In the genomic region with DNA sequence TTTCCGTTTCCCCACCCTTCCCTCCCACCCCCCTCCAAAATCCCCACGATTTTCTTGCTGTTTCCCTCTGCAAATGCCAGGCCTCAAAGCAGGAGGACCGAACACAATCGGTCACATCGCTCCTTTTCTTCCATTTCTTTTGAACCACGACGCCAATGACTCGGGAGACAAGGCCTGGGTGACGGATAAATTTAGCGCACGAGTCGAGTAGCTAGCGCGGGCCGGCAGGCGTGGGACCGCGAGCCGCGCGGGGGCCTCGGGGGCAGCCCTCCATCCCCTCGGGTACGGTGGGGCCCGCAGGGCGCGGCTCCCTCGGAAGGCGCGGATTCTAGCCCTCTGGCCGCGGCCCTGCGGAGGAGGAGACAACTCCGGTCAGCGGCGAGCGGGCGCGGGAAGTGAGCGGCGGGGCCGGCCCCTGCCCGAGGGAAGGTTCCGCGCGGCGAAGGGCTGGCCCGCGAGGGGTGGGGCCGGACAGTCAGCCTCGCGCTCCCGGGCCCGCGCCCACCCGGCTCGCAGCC, we compare ENCODE assay signal across 8 cellular contexts. TPM values are rescaled to one million over a fixed set of nuclear protein-coding genes. Genes with fewer than 3 reads are reported as not detected.
DNase-seq lines count a peak whose midpoint lies in the region; ATAC-seq and TF ChIP-seq lines count a peak whose summit lies in the region.

No MANE protein-coding gene starts in this region.

- H3K9me3 Mint-ChIP-seq in dendritic cell treated with granulocyte-macrophage colony-stimulating factor and Interleukin-4, amounts not matched to agents 40 ng/mL and 50 ng/mL, for 4 days: no peaks in the 10 kb centered on the region
- no peaks in the 10 kb centered on the region for H3K9me3 Mint-ChIP-seq in memory B cell

- DNase-seq in Panc1 (ENCODE audit: low read depth, low spot score) (no peak), memory B cell (ENCODE audit: low spot score in 2 of 2) (no peak), tibial artery (peak; percentile 63 to 84)

- peaks cover 15% of the 10 kb centered on the region for H3K4me1 ChIP-seq in Panc1 (ENCODE audit: control insufficient read depth, insufficient read depth, low read length)
- H3K4me1 ChIP-seq in tibial artery: peaks cover 0 to 60% (median 41%) of the 10 kb centered on the region in 4 donors

- no peaks in the 10 kb centered on the region for H3K27me3 ChIP-seq in Panc1 (ENCODE audit: control insufficient read depth, insufficient read depth, low read length)
- H3K27me3 ChIP-seq in tibial artery: no peaks in the 10 kb centered on the region

- peaks cover 54% of the 10 kb centered on the region for H3K4me1 Mint-ChIP-seq in dendritic cell treated with granulocyte-macrophage colony-stimulating factor and Interleukin-4, amounts not matched to agents 40 ng/mL and 50 ng/mL, for 4 days (ENCODE audit: low read depth)
- H3K4me1 Mint-ChIP-seq in memory B cell: peaks cover 45% of the 10 kb centered on the region

- ATAC-seq in GM21529 (IDR thresholded peaks at IDR 0.05; ENCODE audit: unreplicated experiment): peak; percentile 18
- ATAC-seq in Panc1: peak; percentile 67
- ATAC-seq in memory B cell (ENCODE audit: low read depth): peak; percentile 3
- ATAC-seq in HG02840 (IDR thresholded peaks at IDR 0.05; ENCODE audit: low FRiP score, unreplicated experiment): no peak
- no peak for ATAC-seq in HG02970 (IDR thresholded peaks at IDR 0.05; ENCODE audit: low FRiP score, unreplicated experiment)

- peaks cover 31% of the 10 kb centered on the region for H3K36me3 Mint-ChIP-seq in dendritic cell treated with granulocyte-macrophage colony-stimulating factor and Interleukin-4, amounts not matched to agents 40 ng/mL and 50 ng/mL, for 4 days (ENCODE audit: low read depth)
- H3K36me3 Mint-ChIP-seq in memory B cell: peaks cover 7% of the 10 kb centered on the region

- H3K4me3 ChIP-seq in Panc1 (ENCODE audit: low read depth in 2 of 2, low read length in 2 of 2): peak overlapping the region; percentile 69 to 75
- peak overlapping the region; percentile 68 to 77 for H3K4me3 ChIP-seq in tibial artery

- no peaks in the 10 kb centered on the region for H3K27me3 Mint-ChIP-seq in dendritic cell treated with granulocyte-macrophage colony-stimulating factor and Interleukin-4, amounts not matched to agents 40 ng/mL and 50 ng/mL, for 4 days
- no peaks in the 10 kb centered on the region for H3K27me3 Mint-ChIP-seq in memory B cell

- intact Hi-C loops in Panc1 (cut with micrococcal nuclease; ENCODE audit: unreplicated experiment) (no loop called here), tibial artery (cut with DNase I; ENCODE audit: low total_unique reads) (no loop called here)
- intact Hi-C loops in dendritic cell treated with granulocyte-macrophage colony-stimulating factor and Interleukin-4, amounts not matched to agents 40 ng/mL and 50 ng/mL, for 4 days (cut with micrococcal nuclease): no loop called here

- in situ Hi-C loops in Panc1 (cut with HindIII; ENCODE audit: low pct_unique_long_range_greater_than_20kb, low sequenced_read_pairs): no loop called here

- H3K27ac Mint-ChIP-seq in dendritic cell treated with granulocyte-macrophage colony-stimulating factor and Interleukin-4, amounts not matched to agents 40 ng/mL and 50 ng/mL, for 4 days: peak overlapping the region; percentile 90
- H3K27ac Mint-ChIP-seq in memory B cell: peak overlapping the region; percentile 99

- H3K36me3 ChIP-seq in Panc1 (ENCODE audit: control insufficient read depth, insufficient read depth, low read length) (no peaks in the 10 kb centered on the region; the same call in 1 of the 2 replicates), tibial artery (no peaks in the 10 kb centered on the region)

- no TSS peak for BruUV-seq in Panc1 (replicated peaks; lab: Mats Ljungman, UMichigan)

- POLR2A ChIA-PET in Panc1 (lab: Charles Lee): no interaction called here

- peak overlapping the region; percentile 77 for H3K4me3 Mint-ChIP-seq in dendritic cell treated with granulocyte-macrophage colony-stimulating factor and Interleukin-4, amounts not matched to agents 40 ng/mL and 50 ng/mL, for 4 days
- peak overlapping the region; percentile 95 for H3K4me3 Mint-ChIP-seq in memory B cell

- CTCF ChIA-PET in Panc1 (lab: Charles Lee): no interaction called here

- H3K9me3 ChIP-seq in Panc1 (ENCODE audit: control insufficient read depth, insufficient read depth, low read depth, low read length) (no peaks in the 10 kb centered on the region), tibial artery (no peaks in the 10 kb centered on the region)

- TF ChIP-seq CTCF in C4-2B (conservative IDR thresholded peaks at IDR 0.05) (no peak), Panc1 (IDR thresholded peaks at IDR 0.05) (no peak), tibial artery (IDR thresholded peaks at IDR 0.05) (no peak)

- H3K27ac ChIP-seq in C4-2B: peak overlapping the region; percentile 93
- H3K27ac ChIP-seq in Panc1 (ENCODE audit: low read length): peak overlapping the region; percentile 90
- H3K27ac ChIP-seq in tibial artery: peak overlapping the region; percentile 94 to 97

RNA-seq across cellular contexts. Expression of gene JOSD1, which starts 0.4 kb away (rescaled TPM):
- total RNA-seq in Panc1 (2021; ENCODE audit: unreplicated experiment): 35.1 TPM
- polyA plus RNA-seq in Panc1 (2012; ENCODE audit: insufficient read length): 34.5 TPM

RNA-seq across cellular contexts. Expression of gene GTPBP1, which starts 5.4 kb away (rescaled TPM):
- 25.5 TPM for total RNA-seq in Panc1 (2021; ENCODE audit: unreplicated experiment)
- polyA plus RNA-seq in Panc1 (2012; ENCODE audit: insufficient read length): 19.5 TPM

RNA-seq across cellular contexts. Expression of gene TOMM22, which starts 18.6 kb away (rescaled TPM):
- 111 TPM for total RNA-seq in Panc1 (2021; ENCODE audit: unreplicated experiment)
- 56.0 TPM for polyA plus RNA-seq in Panc1 (2012; ENCODE audit: insufficient read length)

RNA-seq across cellular contexts. Expression of gene CBY1, which starts 43.9 kb away (rescaled TPM):
- 20.4 TPM for total RNA-seq in Panc1 (2021; ENCODE audit: unreplicated experiment)
- polyA plus RNA-seq in Panc1 (2012; ENCODE audit: insufficient read length): 21.5 TPM

RNA-seq across cellular contexts. Expression of gene FAM227A, which starts 44.1 kb away (rescaled TPM):
- total RNA-seq in Panc1 (2021; ENCODE audit: unreplicated experiment): 2.4 TPM
- 1.3 TPM for polyA plus RNA-seq in Panc1 (2012; ENCODE audit: insufficient read length)

Comparison
In these comparisons a context has a peak if more than half of its experiments do, and no peak if none do; other contexts are left out.
1. ATAC-seq: peak in GM21529 (single experiment), Panc1 (single experiment) and memory B cell (single experiment); none in HG02840 (single experiment) and HG02970 (single experiment).
2. DNase-seq: peak in tibial artery (2 of 2); none in Panc1 (single experiment) and memory B cell (0 of 2).
3. Peak in every context shown above with its lines, with median percentiles within 50 percentile points of each other: H3K27ac ChIP-seq.